ENCODE assay signal across 32 cellular contexts in genomic region chr3:24781454-24781853, GRCh38.
"Had no signal": no experiment of that assay in that cellular context is flagged by ENCODE, and none has a peak within 500 bp of the region (broad histone marks: within the 10 kb centered on the region; RNA-seq: fewer than 3 reads in every experiment).

No MANE protein-coding gene starts in this region.

- H3K9me3 ChIP-seq: adrenal gland, body of pancreas had no signal

- H3K36me3 ChIP-seq: adrenal gland, ascending aorta, brain microvascular endothelial cell, breast epithelium, cardiac muscle cell had no signal

- DNase-seq: activated effector memory CD4-positive, alpha-beta T cell treated with anti-CD3 and anti-CD28 coated beads, Interleukin-2, amount 50 U/mL, for 16 hours; activated effector memory CD4-positive, alpha-beta T cell treated with Interleukin-2 at 50 U/mL for 16 hours; activated gamma-delta T cell; activated gamma-delta T cell treated with Interleukin-2 at 50 U/mL for 16 hours; activated naive CD4-positive, alpha-beta T cell; activated naive CD4-positive, alpha-beta T cell treated with anti-CD3 and anti-CD28 coated beads for 36 hours; activated naive CD4-positive, alpha-beta T cell treated with anti-CD3 and anti-CD28 coated beads, Interleukin-2, amount 10 ng/mL, durations not matched to agents 7 days and 5 days; activated naive CD4-positive, alpha-beta T cell treated with anti-CD3 and anti-CD28 coated beads, Interleukin-2, amount 50 U/mL, for 16 hours; activated naive CD4-positive, alpha-beta T cell treated with Interleukin-2 at 50 U/mL for 16 hours; activated naive CD8-positive, alpha-beta T cell treated with anti-CD3 and anti-CD28 coated beads for 36 hours; activated naive CD8-positive, alpha-beta T cell treated with anti-CD3 and anti-CD28 coated beads, Interleukin-2, amount 10 ng/mL, durations not matched to agents 7 days and 5 days; activated naive CD8-positive, alpha-beta T cell treated with anti-CD3 and anti-CD28 coated beads, Interleukin-2, amount 50 U/mL, for 24 hours; activated T-cell treated with anti-CD3 and anti-CD28 coated beads, Interleukin-2, amount 50 U/mL, for 1 hour; activated T-cell treated with anti-CD3 and anti-CD28 coated beads, Interleukin-2, amount 50 U/mL, for 24 hours; activated T-cell treated with anti-CD3 and anti-CD28 coated beads, Interleukin-2, amount 50 U/mL, for 4 hours; activated T-cell treated with anti-CD3 and anti-CD28 coated beads, Interleukin-2, amount 50 U/mL, for 48 hours; activated T-cell treated with anti-CD3 and anti-CD28 coated beads, Interleukin-2, amount 50 U/mL, for 72 hours; adrenal gland; amniotic stem cell; amygdala; anterior cingulate cortex; aorta; body of pancreas; brain microvascular endothelial cell; caudate nucleus; central memory CD4-positive, alpha-beta T cell; cerebellar nuclear complex had no signal

- H3K27me3 ChIP-seq: adrenal gland, ascending aorta, body of pancreas, brain microvascular endothelial cell, breast epithelium, cardiac muscle cell had no signal

- H3K4me3 ChIP-seq: adrenal gland, ascending aorta, body of pancreas, breast epithelium, cardiac muscle cell had no signal

- ATAC-seq: activated naive CD4-positive, alpha-beta T cell treated with anti-CD3 and anti-CD28 coated beads, Interleukin-2, amount 50 U/mL, for 72 hours; activated naive CD8-positive, alpha-beta T cell treated with anti-CD3 and anti-CD28 coated beads, Interleukin-2, amount 50 U/mL, for 24 hours; activated T-cell treated with anti-CD3 and anti-CD28 coated beads, Interleukin-2, amount 50 U/mL, for 4 hours; activated T-cell treated with anti-CD3 and anti-CD28 coated beads, Interleukin-2, amount 50 U/mL, for 72 hours; activated T-helper 17 cell treated with anti-CD3 and anti-CD28 coated beads, Interleukin-2, amount 50 U/mL, for 72 hours; body of pancreas had no signal

- H3K27ac ChIP-seq: adrenal gland, ascending aorta, body of pancreas, brain microvascular endothelial cell, breast epithelium, cardiac muscle cell had no signal

- H3K4me1 ChIP-seq: adrenal gland, ascending aorta, body of pancreas, breast epithelium had no signal
